8 cellular contexts compared by ENCODE assay signal in genomic region chr15:78709263-78709882, GRCh38.
DNase-seq lines count a peak whose midpoint lies in the region; ATAC-seq, FAIRE-seq and TF ChIP-seq lines count a peak whose summit lies in the region.

No MANE protein-coding gene starts in this region.

- TF ChIP-seq POLR2A in endothelial cell of umbilical vein (IDR thresholded peaks at IDR 0.05; ENCODE audit: low read depth, low read length), result no peak

- intact Hi-C loops in endothelial cell of umbilical vein (cut with micrococcal nuclease), result loop anchor here (1.0 to 2.0 kb wide), 4 partner anchors 41 to 401 kb away; no protein-coding TSS in a partner anchor

- no peak overlapping the region for H2AFZ ChIP-seq in endothelial cell of umbilical vein (ENCODE audit: low read depth, low read length)

- H4K20me1 ChIP-seq in endothelial cell of umbilical vein (replicated peaks; ENCODE audit: control insufficient read depth, extremely low read depth, insufficient read depth, low read length), result no peaks in the 10 kb centered on the region

- peak; percentile 65 for ATAC-seq in HG03139 (IDR thresholded peaks at IDR 0.05; ENCODE audit: unreplicated experiment)
- peak; percentile 88 to 95 for ATAC-seq in naive B cell (ENCODE audit: low read depth in 2 of 2)

- no peaks in the 10 kb centered on the region for H3K36me3 ChIP-seq in endothelial cell of umbilical vein (ENCODE audit: control insufficient read depth in 2 of 2, extremely low read depth in 1 of 2, insufficient read depth in 2 of 2, low read length in 2 of 2)

- dilution Hi-C loops in endothelial cell of umbilical vein (cut with MboI; ENCODE audit: extremely low pct_ligation_motif_present, low sequenced_read_pairs), result no loop called here

- H3K36me3 Mint-ChIP-seq in naive B cell, result no peaks in the 10 kb centered on the region

- H3K4me3 Mint-ChIP-seq in naive B cell, result peak overlapping the region in 1 of 8 donors; percentile 43

- TF ChIP-seq CTCF in endothelial cell of umbilical vein (IDR thresholded peaks at IDR 0.05; ENCODE audit: extremely low read depth in 1 of 2, insufficient read depth in 1 of 2, low read depth in 1 of 2, low read length in 2 of 2), result peak; percentile 68 to 90

- no peaks in the 10 kb centered on the region for H3K9me1 ChIP-seq in endothelial cell of umbilical vein (replicated peaks; ENCODE audit: control insufficient read depth, extremely low read depth, insufficient read depth, low read length)

- no peaks in the 10 kb centered on the region for H3K9me3 ChIP-seq in endothelial cell of umbilical vein (replicated peaks; ENCODE audit: control insufficient read depth, insufficient read depth, low read length)

- no peak overlapping the region for H3K9ac ChIP-seq in endothelial cell of umbilical vein (replicated peaks; ENCODE audit: extremely low read depth, insufficient read depth, low read length)

- H3K27ac Mint-ChIP-seq in naive B cell, result no peak overlapping the region

- DNase-seq in ELF-1 (ENCODE audit: low read depth, low spot score), result peak; percentile 85
- DNase-seq in NOMO-1 treated with DMSO at 0.1 percent for 48 hours (lab: John Stamatoyannopoulos, UW; ENCODE audit: unreplicated experiment), result peak; percentile 47
- peak; percentile 21 for DNase-seq in activated CD8-positive, alpha-beta memory T cell treated with anti-CD3 and anti-CD28 coated beads, Interleukin-2, amount 50 U/mL, for 24 hours (ENCODE audit: extremely low read depth)
- peak; percentile 42 for DNase-seq in endothelial cell of umbilical vein (ENCODE audit: low read depth, low spot score)
- peak; percentile 57 for DNase-seq in naive B cell
- peak; percentile 32 for DNase-seq in stimulated activated CD8-positive, alpha-beta memory T cell treated with anti-CD3 and anti-CD28 coated beads, Interleukin-7, amount 100 ng/mL, for 24 hours (ENCODE audit: low read depth)
- DNase-seq in cerebellar nuclear complex (lab: John Stamatoyannopoulos, UW), result no peak

- FAIRE-seq in endothelial cell of umbilical vein (lab: Jason Lieb, UNC), result peak; percentile 89

- H3K27me3 Mint-ChIP-seq in naive B cell, result peaks cover 33 to 57% (median 35%) of the 10 kb centered on the region in 3 donors

- no TSS peak for BruUV-seq in endothelial cell of umbilical vein (replicated peaks; lab: Mats Ljungman, UMichigan)

- POLR2A ChIA-PET in endothelial cell of umbilical vein (lab: Charles Lee), result no interaction called here

- no peak overlapping the region for H3K27ac ChIP-seq in endothelial cell of umbilical vein (ENCODE audit: insufficient read depth, low read depth, low read length)

- H3K27me3 ChIP-seq in endothelial cell of umbilical vein (ENCODE audit: control insufficient read depth in 2 of 2, insufficient read depth in 2 of 2, low read length in 2 of 2), result peaks cover 12 to 23% of the 10 kb centered on the region in 2 experiments

- no peak overlapping the region for H3K4me2 ChIP-seq in endothelial cell of umbilical vein (ENCODE audit: insufficient read depth, low read length)

- no peaks in the 10 kb centered on the region for H3K4me1 ChIP-seq in endothelial cell of umbilical vein (ENCODE audit: control insufficient read depth, extremely low read depth, insufficient read depth, low read length)

- H3K79me2 ChIP-seq in endothelial cell of umbilical vein (ENCODE audit: control insufficient read depth, insufficient read depth, low read length), result no peaks in the 10 kb centered on the region

- no peak overlapping the region for H3K4me3 ChIP-seq in endothelial cell of umbilical vein (replicated peaks in 1 of 3; ENCODE audit: insufficient read depth in 1 of 3, low read depth in 1 of 3, low read length in 3 of 3)

- H3K9me3 Mint-ChIP-seq in naive B cell, result peaks cover 0 to 9% (median 6%) of the 10 kb centered on the region in 7 donors

- CTCF ChIA-PET in endothelial cell of umbilical vein (lab: Charles Lee), result interaction anchor here (0.6 to 4.3 kb wide), 21 partner anchors 8 to 400 kb away, joined by 3 to 29 read pairs (median 3); partner anchors contain the start of genes ADAMTS7 and CHRNB4

- H3K4me1 Mint-ChIP-seq in naive B cell, result peaks cover 0 to 10% (median 6%) of the 10 kb centered on the region in 3 donors

TF ChIP-seq in endothelial cell of umbilical vein, 7 proteins besides CTCF, POLR2A, EP300 and RAD21:
- TF ChIP-seq POLR2AphosphoS5 (IDR thresholded peaks at IDR 0.05; ENCODE audit: insufficient read depth, low read depth, low read length) (no peak), GATA2 (IDR thresholded peaks at IDR 0.05; ENCODE audit: insufficient read depth, insufficient read length, low read depth, low read length) (no peak), EZH2 (IDR thresholded peaks at IDR 0.05; ENCODE audit: borderline replicate concordance, low read depth, low read length, severe bottlenecking) (no peak), JUN (IDR thresholded peaks at IDR 0.05; ENCODE audit: borderline replicate concordance, insufficient read depth, insufficient read length, low read depth) (no peak), FOS (IDR thresholded peaks at IDR 0.05; ENCODE audit: borderline replicate concordance, insufficient read depth, low read length) (no peak), MAX (IDR thresholded peaks at IDR 0.05; ENCODE audit: insufficient read depth, insufficient read length) (no peak), MYC (IDR thresholded peaks at IDR 0.05; ENCODE audit: low read depth, low read length) (no peak)

Comparison
In these comparisons a context has a peak if more than half of its experiments do, and no peak if none do; other contexts are left out.
1. DNase-seq: peak in ELF-1 (single experiment), NOMO-1 treated with DMSO at 0.1 percent for 48 hours (single experiment), activated CD8-positive, alpha-beta memory T cell treated with anti-CD3 and anti-CD28 coated beads, Interleukin-2, amount 50 U/mL, for 24 hours (single experiment), endothelial cell of umbilical vein (single experiment), naive B cell (single experiment) and stimulated activated CD8-positive, alpha-beta memory T cell treated with anti-CD3 and anti-CD28 coated beads, Interleukin-7, amount 100 ng/mL, for 24 hours (single experiment); none in cerebellar nuclear complex (0 of 2).